ENCODE assay signal across 1 cellular context in the genomic region with DNA sequence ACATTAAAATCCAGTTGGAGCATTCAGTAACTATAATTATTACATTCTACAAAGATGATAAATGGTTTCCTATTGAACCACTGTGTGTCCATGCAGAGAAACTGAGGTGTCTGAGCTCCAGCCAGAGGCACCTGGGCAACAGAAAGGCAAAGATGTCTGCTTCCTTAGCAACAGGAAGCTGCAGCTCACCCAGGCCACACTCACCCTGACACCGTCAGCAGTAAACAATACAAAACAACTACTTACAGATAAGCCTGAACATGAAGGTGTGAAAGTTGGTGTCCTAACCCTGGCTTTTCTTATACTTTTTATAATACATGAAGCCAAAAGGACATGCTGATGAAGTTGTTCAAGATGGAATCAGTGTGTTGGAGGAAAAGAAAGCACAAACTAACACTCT.
TF ChIP-seq lines count a peak whose summit lies in the region.

No MANE protein-coding gene starts in this region.

TF ChIP-seq in IMR-90, 13 proteins besides CTCF, POLR2A, EP300 and RAD21:
- TF ChIP-seq RFX5 (IDR thresholded peaks at IDR 0.05; ENCODE audit: low read depth, low read length) (no peak), CHD1 (IDR thresholded peaks at IDR 0.05; ENCODE audit: low read depth, low read length) (no peak), RCOR1 (IDR thresholded peaks at IDR 0.05; ENCODE audit: insufficient replicate concordance, low read length) (no peak), MXI1 (IDR thresholded peaks at IDR 0.05; ENCODE audit: borderline replicate concordance, low read depth, low read length) (no peak), FOS (IDR thresholded peaks at IDR 0.05; ENCODE audit: low read depth, low read length) (no peak), BHLHE40 (IDR thresholded peaks at IDR 0.05; ENCODE audit: low read depth, low read length) (no peak), NFE2L2 (IDR thresholded peaks at IDR 0.05; ENCODE audit: low read depth, low read length) (no peak), MAZ (IDR thresholded peaks at IDR 0.05; ENCODE audit: borderline replicate concordance, low read depth, low read length) (no peak), SMC3 (IDR thresholded peaks at IDR 0.05; ENCODE audit: low read depth, low read length) (no peak), CEBPB (IDR thresholded peaks at IDR 0.05; ENCODE audit: low read depth, low read length) (no peak), MAFK (IDR thresholded peaks at IDR 0.05; ENCODE audit: low read depth, low read length) (no peak), ELK1 (IDR thresholded peaks at IDR 0.05; ENCODE audit: borderline replicate concordance, low read depth, low read length) (no peak)
- TF ChIP-seq, protein P1, sequence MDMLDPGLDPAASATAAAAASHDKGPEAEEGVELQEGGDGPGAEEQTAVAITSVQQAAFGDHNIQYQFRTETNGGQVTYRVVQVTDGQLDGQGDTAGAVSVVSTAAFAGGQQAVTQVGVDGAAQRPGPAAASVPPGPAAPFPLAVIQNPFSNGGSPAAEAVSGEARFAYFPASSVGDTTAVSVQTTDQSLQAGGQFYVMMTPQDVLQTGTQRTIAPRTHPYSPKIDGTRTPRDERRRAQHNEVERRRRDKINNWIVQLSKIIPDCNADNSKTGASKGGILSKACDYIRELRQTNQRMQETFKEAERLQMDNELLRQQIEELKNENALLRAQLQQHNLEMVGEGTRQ (IDR thresholded peaks at IDR 0.05; ENCODE audit: low read depth, low read length), result no peak
